In genomic region chr15:27821273-27821672, GRCh38 we compare ENCODE assay signal across 7 cellular contexts.
"Had no signal": no experiment of that assay in that cellular context is flagged by ENCODE, and none has a peak within 500 bp of the region (broad histone marks: within the 10 kb centered on the region; RNA-seq: fewer than 3 reads in every experiment).

No MANE protein-coding gene starts in this region.

- H3K9ac ChIP-seq: GM23248 had no signal

- H3K4me1 ChIP-seq: HAP-1 had no signal

- H3K9me3 ChIP-seq: HAP-1 had no signal

- H3K27ac ChIP-seq: GM23248, HL-60 had no signal

- ATAC-seq: HCT116 had no signal

- H3K36me3 ChIP-seq: HAP-1 had no signal

- DNase-seq: GM23248, GOT3, H7, HFFc6 had no signal

- H2AFZ ChIP-seq: GM23248 had no signal

- H3K4me3 ChIP-seq: GM23248, HAP-1 had no signal
